ENCODE assay signal across 17 cellular contexts in genomic region chr10:80516506-80517075, GRCh38. TPM values are rescaled to one million over a fixed set of nuclear protein-coding genes. Genes with fewer than 3 reads are reported as not detected.
DNase-seq lines count a peak whose midpoint lies in the region; ATAC-seq and TF ChIP-seq lines count a peak whose summit lies in the region.
"Had no signal": no experiment of that assay in that cellular context is flagged by ENCODE, and none has a peak within 500 bp of the region (broad histone marks: within the 10 kb centered on the region; RNA-seq: fewer than 3 reads in every experiment).

No MANE protein-coding gene starts in this region.

- no peak overlapping the region for H2BK12ac ChIP-seq in trophoblast cell (ENCODE audit: low read length)

- H3K36me3 Mint-ChIP-seq in CD4-positive, CD25-positive, alpha-beta regulatory T cell, result peaks cover 51% of the 10 kb centered on the region
- peaks cover 8% of the 10 kb centered on the region for H3K36me3 Mint-ChIP-seq in IgD-negative memory B cell

- H2BK120ac ChIP-seq in trophoblast cell (ENCODE audit: insufficient read depth, low read length, poor library complexity), result no peak overlapping the region

- no peak for TF ChIP-seq POLR2A in sigmoid colon (IDR thresholded peaks at IDR 0.05)

- peaks cover 2% of the 10 kb centered on the region for H3K4me1 ChIP-seq in CD4-positive, CD25-positive, alpha-beta regulatory T cell (ENCODE audit: control insufficient read depth, insufficient read depth, low read length, poor library complexity, severe bottlenecking)
- H3K4me1 ChIP-seq in sigmoid colon (no peaks in the 10 kb centered on the region), trophoblast cell (ENCODE audit: control insufficient read depth in 1 of 2, insufficient read depth in 2 of 2, low read length in 2 of 2) (no peaks in the 10 kb centered on the region)
- H3K4me1 ChIP-seq: Caco-2 had no signal

- 86 to 88% methylated on average over 6 of the region's 6 CpGs for WGBS in sigmoid colon, 2 donors
- no CpG with 5 or more reads among the region's 6 CpGs for WGBS in trophoblast cell (ENCODE audit: extremely low coverage, insufficient coverage, insufficient read length)

- no peak overlapping the region for H3K23ac ChIP-seq in trophoblast cell (ENCODE audit: low read length)

- DNase-seq in CD4-positive, CD25-positive, alpha-beta regulatory T cell, result no peak
- DNase-seq in dorsolateral prefrontal cortex (peak in 2 of 10 donors; percentile 41 to 46), sigmoid colon (peak; percentile 52), AG08396 (ENCODE audit: low spot score) (no peak), trophoblast cell (no peak)
- DNase-seq: activated CD4-positive, alpha-beta T cell treated with anti-CD3 and anti-CD28 coated beads for 1 hour; Caco-2; midbrain; MM.1S; NCI-H2171; stimulated activated CD4-positive, alpha-beta T cell treated with anti-CD3 and anti-CD28 coated beads, Interleukin-2, amount 100 ng/mL, for 48 hours had no signal

- H3K27me3 ChIP-seq in CD4-positive, CD25-positive, alpha-beta regulatory T cell (ENCODE audit: control insufficient read depth, insufficient read depth, low read length), result no peaks in the 10 kb centered on the region
- H3K27me3 ChIP-seq in dorsolateral prefrontal cortex, result no peaks in the 10 kb centered on the region
- H3K27me3 ChIP-seq in sigmoid colon, result no peaks in the 10 kb centered on the region
- no peaks in the 10 kb centered on the region for H3K27me3 ChIP-seq in trophoblast cell (ENCODE audit: insufficient read depth, low read length)
- H3K27me3 ChIP-seq: adrenal gland had no signal

- H3K27me3 Mint-ChIP-seq in CD4-positive, CD25-positive, alpha-beta regulatory T cell, result no peaks in the 10 kb centered on the region
- no peaks in the 10 kb centered on the region for H3K27me3 Mint-ChIP-seq in IgD-negative memory B cell
- H3K27me3 Mint-ChIP-seq: stimulated activated memory B cell treated with anti-CD40 and anti-IgM and Interleukin-4, amounts not matched to agents 10 μg/mL and 1 μg/mL and 100 μg/mL, for 72 hours had no signal

- H2AFZ ChIP-seq in trophoblast cell (ENCODE audit: insufficient read depth, low read length, poor library complexity), result no peak overlapping the region

- H3K4ac ChIP-seq in trophoblast cell (ENCODE audit: low read depth, low read length), result no peak overlapping the region

- TF ChIP-seq EP300 in sigmoid colon (IDR thresholded peaks at IDR 0.05), result no peak

- no peaks in the 10 kb centered on the region for H3K9me3 Mint-ChIP-seq in CD4-positive, CD25-positive, alpha-beta regulatory T cell
- H3K9me3 Mint-ChIP-seq in IgD-negative memory B cell, result no peaks in the 10 kb centered on the region
- H3K9me3 Mint-ChIP-seq: stimulated activated memory B cell treated with anti-CD40 and anti-IgM and Interleukin-4, amounts not matched to agents 10 μg/mL and 1 μg/mL and 100 μg/mL, for 72 hours had no signal

- no peak for TF ChIP-seq CTCF in dorsolateral prefrontal cortex (IDR thresholded peaks at IDR 0.05 in 54 of 56, conservative IDR thresholded peaks at IDR 0.05 in 2 of 56; ENCODE audit: low read depth in 1 of 56, partially characterized antibody in 56 of 56)
- no peak for TF ChIP-seq CTCF in sigmoid colon (IDR thresholded peaks at IDR 0.05)

- H3K4me2 ChIP-seq in trophoblast cell (ENCODE audit: low read length), result no peak overlapping the region

- intact Hi-C loops in dorsolateral prefrontal cortex (cut with DNase I), result no loop called here
- intact Hi-C loops in sigmoid colon (cut with DNase I), result no loop called here

- H3K14ac ChIP-seq in trophoblast cell (ENCODE audit: low read length), result no peak overlapping the region

- no peak overlapping the region for H3K9ac ChIP-seq in trophoblast cell (ENCODE audit: low read length)

- H4K12ac ChIP-seq in trophoblast cell (ENCODE audit: low read depth, low read length), result no peak overlapping the region

- no peak overlapping the region for H3K4me3 Mint-ChIP-seq in CD4-positive, CD25-positive, alpha-beta regulatory T cell
- peak overlapping the region in 1 of 4 donors; percentile 54 for H3K4me3 Mint-ChIP-seq in IgD-negative memory B cell
- H3K4me3 Mint-ChIP-seq: stimulated activated memory B cell treated with anti-CD40 and anti-IgM and Interleukin-4, amounts not matched to agents 10 μg/mL and 1 μg/mL and 100 μg/mL, for 72 hours had no signal

- H2AK5ac ChIP-seq in trophoblast cell (ENCODE audit: low read length), result no peak overlapping the region

- no peak overlapping the region for H3K27ac ChIP-seq in CD4-positive, CD25-positive, alpha-beta regulatory T cell (ENCODE audit: insufficient read depth, low read length, poor library complexity, severe bottlenecking)
- H3K27ac ChIP-seq in dorsolateral prefrontal cortex (peak overlapping the region in 46 of 59 donors; percentile 0 to 75 (median 56)), sigmoid colon (peak overlapping the region in 1 of 4 donors; percentile 42), trophoblast cell (ENCODE audit: low read depth, low read length) (no peak overlapping the region)

- no peak overlapping the region for H3K4me3 ChIP-seq in CD4-positive, CD25-positive, alpha-beta regulatory T cell (ENCODE audit: low read depth, low read length)
- H3K4me3 ChIP-seq in dorsolateral prefrontal cortex, result no peak overlapping the region
- H3K4me3 ChIP-seq in sigmoid colon, result no peak overlapping the region
- H3K4me3 ChIP-seq in trophoblast cell (ENCODE audit: low read depth, low read length), result no peak overlapping the region
- H3K4me3 ChIP-seq: adrenal gland, coronary artery had no signal

- H3K27ac Mint-ChIP-seq in CD4-positive, CD25-positive, alpha-beta regulatory T cell, result peak overlapping the region in 2 of 3 donors; percentile 60 to 70
- H3K27ac Mint-ChIP-seq in IgD-negative memory B cell, result peak overlapping the region in 2 of 3 donors; percentile 59 to 71
- H3K27ac Mint-ChIP-seq: stimulated activated memory B cell treated with anti-CD40 and anti-IgM and Interleukin-4, amounts not matched to agents 10 μg/mL and 1 μg/mL and 100 μg/mL, for 72 hours had no signal

- H4K91ac ChIP-seq in trophoblast cell (ENCODE audit: low read depth, low read length), result no peak overlapping the region

- H2BK5ac ChIP-seq in trophoblast cell (ENCODE audit: low read depth, low read length, poor library complexity), result no peak overlapping the region

- H3K79me1 ChIP-seq in trophoblast cell (ENCODE audit: low read length), result no peaks in the 10 kb centered on the region

- ATAC-seq in CD4-positive, CD25-positive, alpha-beta regulatory T cell (ENCODE audit: low read depth in 2 of 2), result no peak
- no peak for ATAC-seq in HG02623 (IDR thresholded peaks at IDR 0.05; ENCODE audit: unreplicated experiment)
- ATAC-seq: HCT116; stimulated activated memory B cell treated with anti-CD40 and anti-IgM and Interleukin-4, amounts not matched to agents 10 μg/mL and 1 μg/mL and 100 μg/mL, for 72 hours had no signal

- H3K4me1 Mint-ChIP-seq in CD4-positive, CD25-positive, alpha-beta regulatory T cell, result peaks cover 4 to 18% (median 17%) of the 10 kb centered on the region in 4 donors
- peaks cover 13 to 21% (median 15%) of the 10 kb centered on the region in 3 donors for H3K4me1 Mint-ChIP-seq in IgD-negative memory B cell

- H3K9me3 ChIP-seq in CD4-positive, CD25-positive, alpha-beta regulatory T cell (ENCODE audit: control insufficient read depth in 2 of 2, low read length in 2 of 2), result no peaks in the 10 kb centered on the region
- H3K9me3 ChIP-seq in sigmoid colon, result no peaks in the 10 kb centered on the region
- no peaks in the 10 kb centered on the region for H3K9me3 ChIP-seq in trophoblast cell (ENCODE audit: insufficient read depth, low read depth, low read length)
- H3K9me3 ChIP-seq: adrenal gland, Caco-2 had no signal

- H3K36me3 ChIP-seq in CD4-positive, CD25-positive, alpha-beta regulatory T cell (ENCODE audit: control insufficient read depth, insufficient read depth, low read length), result peaks cover 98% of the 10 kb centered on the region
- H3K36me3 ChIP-seq in sigmoid colon, result peaks cover 10 to 88% (median 56%) of the 10 kb centered on the region in 4 donors
- H3K36me3 ChIP-seq in trophoblast cell (ENCODE audit: control insufficient read depth in 1 of 2, insufficient read depth in 2 of 2, low read length in 2 of 2), result peaks cover 78 to 91% of the 10 kb centered on the region in 2 experiments

- H3K18ac ChIP-seq in trophoblast cell (ENCODE audit: low read length), result no peak overlapping the region

- H3K79me2 ChIP-seq in trophoblast cell (ENCODE audit: control insufficient read depth, insufficient read depth, low read length, poor library complexity), result no peaks in the 10 kb centered on the region

- no peak overlapping the region for H4K8ac ChIP-seq in trophoblast cell (ENCODE audit: low read depth, low read length)

RNA-seq across cellular contexts. Expression of gene SH2D4B, which starts 21.1 kb away (rescaled TPM):
- 0.25 TPM for total RNA-seq in CD4-positive, CD25-positive, alpha-beta regulatory T cell
- not detected for polyA plus RNA-seq in CD4-positive, CD25-positive, alpha-beta regulatory T cell
- not detected for polyA plus RNA-seq in IgD-negative memory B cell
- 1 to 10 TPM in 2 of 120 experiments, under 1 TPM in 103, not detected in 15; 0.07 to 1.3 (median 0.38) TPM for total RNA-seq in dorsolateral prefrontal cortex
- under 1 TPM in 1 of 4 donors, not detected in 3; 0.33 TPM for total RNA-seq in sigmoid colon
- under 1 TPM in 1 of 3 donors, not detected in 2; 0.06 TPM for polyA plus RNA-seq in sigmoid colon
- polyA plus RNA-seq in trophoblast cell (2013), result 0.10 and 0.19 TPM in 2 replicates

Comparison
In these comparisons a context has a peak if more than half of its experiments do, and no peak if none do; other contexts are left out.
1. H3K27ac ChIP-seq: peak in dorsolateral prefrontal cortex (46 of 59); none in CD4-positive, CD25-positive, alpha-beta regulatory T cell (single experiment) and trophoblast cell (single experiment).